9 cellular contexts compared by ENCODE assay signal in genomic region chr10:89887830-89888229, GRCh38.
A peak's percentile ranks its signal among the peaks of the same experiment; 100 is the strongest.
DNase-seq lines count a peak whose midpoint lies in the region; ATAC-seq, FAIRE-seq and TF ChIP-seq lines count a peak whose summit lies in the region.
"Had no signal": no experiment of that assay in that cellular context is flagged by ENCODE, and none has a peak within 500 bp of the region (broad histone marks: within the 10 kb centered on the region; RNA-seq: fewer than 3 reads in every experiment).

No MANE protein-coding gene starts in this region.

- peaks cover 0 to under 1% of the 10 kb centered on the region in 2 donors for H3K9me3 ChIP-seq in ascending aorta
- H3K9me3 ChIP-seq: body of pancreas had no signal

- H3K4me3 ChIP-seq in foreskin fibroblast (ENCODE audit: low read depth in 1 of 2, low read length in 2 of 2): no peak overlapping the region
- no peak overlapping the region for H3K4me3 ChIP-seq in ascending aorta
- H3K4me3 ChIP-seq: body of pancreas had no signal

- FAIRE-seq in GM12891 (lab: Jason Lieb, UNC): peak; percentile 85

- ATAC-seq in GM21576 (IDR thresholded peaks at IDR 0.05; ENCODE audit: unreplicated experiment) (peak; percentile 66), HG03565 (IDR thresholded peaks at IDR 0.05; ENCODE audit: unreplicated experiment) (peak; percentile 62)
- ATAC-seq: body of pancreas had no signal

- intact Hi-C loops in ascending aorta (cut with DNase I): no loop called here

- no peaks in the 10 kb centered on the region for H3K4me1 ChIP-seq in ascending aorta
- H3K4me1 ChIP-seq: body of pancreas had no signal

- no peak for TF ChIP-seq CTCF in foreskin fibroblast (IDR thresholded peaks at IDR 0.05; ENCODE audit: low read depth, low read length)
- no peak for TF ChIP-seq CTCF in ascending aorta (IDR thresholded peaks at IDR 0.05)

- DNase-seq in GM12891 (ENCODE audit: insufficient read length, low spot score) (no peak), foreskin fibroblast (peak; percentile 15 to 70), NK-92 (lab: John Stamatoyannopoulos, UW; ENCODE audit: unreplicated experiment) (no peak), iPS-NIHi11 (ENCODE audit: low spot score) (no peak), ascending aorta (ENCODE audit: low spot score in 2 of 2) (no peak), NCI-H2107 (lab: John Stamatoyannopoulos, UW) (no peak)

- peak overlapping the region in 1 of 2 donors; percentile 20 for H3K27ac ChIP-seq in ascending aorta
- H3K27ac ChIP-seq: body of pancreas had no signal

- H3K36me3 ChIP-seq in ascending aorta: no peaks in the 10 kb centered on the region

- H3K27me3 ChIP-seq in ascending aorta: no peaks in the 10 kb centered on the region
- H3K27me3 ChIP-seq: body of pancreas had no signal

- TF ChIP-seq POLR2A in GM12891 (IDR thresholded peaks at IDR 0.05; ENCODE audit: low read depth, low read length): no peak

TF ChIP-seq in GM12891, 5 proteins besides CTCF, POLR2A, EP300 and RAD21:
- no peak for TF ChIP-seq TAF1 (IDR thresholded peaks at IDR 0.05; ENCODE audit: low read depth, low read length)
- no peak for TF ChIP-seq POLR2AphosphoS5 (IDR thresholded peaks at IDR 0.05; ENCODE audit: low read depth, low read length)
- no peak for TF ChIP-seq SPI1 (IDR thresholded peaks at IDR 0.05; ENCODE audit: low read depth, low read length)
- TF ChIP-seq POU2F2 (IDR thresholded peaks at IDR 0.05; ENCODE audit: low read depth, low read length): no peak

Comparison
In these comparisons a context has a peak if more than half of its experiments do, and no peak if none do; other contexts are left out.
1. DNase-seq: peak in foreskin fibroblast (2 of 2); none in GM12891 (single experiment), NK-92 (single experiment), iPS-NIHi11 (single experiment), ascending aorta (0 of 2) and NCI-H2107 (single experiment).